8 cellular contexts compared by ENCODE assay signal in the genomic region with DNA sequence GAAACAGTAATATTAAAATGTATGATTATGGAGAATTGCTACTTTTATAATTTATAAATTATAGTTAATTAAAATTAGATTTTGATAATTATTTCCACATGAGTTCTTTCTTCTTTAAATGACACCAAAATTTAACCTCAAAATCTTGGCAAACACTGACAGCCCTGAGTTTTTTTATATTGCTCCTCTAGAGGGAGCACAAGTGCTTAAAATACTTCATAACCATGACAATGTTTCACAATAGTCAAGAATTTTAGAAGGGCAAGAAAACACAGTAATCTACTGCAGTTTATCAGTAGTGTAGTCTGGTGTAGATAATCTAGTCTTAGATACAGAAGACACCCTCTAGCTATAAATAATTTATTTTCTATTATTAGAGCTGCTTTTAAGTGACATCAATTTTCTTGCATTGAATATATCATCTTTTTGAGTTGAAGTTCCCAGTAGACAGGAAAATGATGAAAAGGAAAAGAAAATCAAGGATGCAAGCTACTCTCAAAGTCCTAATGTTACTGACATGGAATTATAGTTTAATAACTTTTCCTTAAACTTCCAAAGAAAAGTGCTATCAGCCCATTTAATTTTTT. TPM values are rescaled to one million over a fixed set of nuclear protein-coding genes. Genes with fewer than 3 reads are reported as not detected.
DNase-seq lines count a peak whose midpoint lies in the region; TF ChIP-seq lines count a peak whose summit lies in the region.

No MANE protein-coding gene starts in this region.

- no peaks in the 10 kb centered on the region for H3K4me1 ChIP-seq in A673 (ENCODE audit: insufficient read depth, low read length, poor library complexity, severe bottlenecking)

- intact Hi-C loops in A673 (cut with micrococcal nuclease; ENCODE audit: unreplicated experiment): loop anchor here (2.0 to 10.0 kb wide), 4 partner anchors 173 to 1005 kb away; no protein-coding TSS in a partner anchor

- TF ChIP-seq CTCF in A673 (conservative IDR thresholded peaks at IDR 0.05; ENCODE audit: low read depth, low read length) (peak; percentile 76), GM12864 (IDR thresholded peaks at IDR 0.05; ENCODE audit: low read depth, low read length, missing control alignments) (peak; percentile 38), VCaP (conservative IDR thresholded peaks at IDR 0.05) (peak; percentile 78), retinal pigment epithelial cell (conservative IDR thresholded peaks at IDR 0.05; ENCODE audit: low read depth, low read length) (peak; percentile 65)

- BruUV-seq in A673 (replicated peaks; lab: Mats Ljungman, UMichigan): no TSS peak

- CTCF ChIA-PET in A673 (lab: Charles Lee): no interaction called here

- no peaks in the 10 kb centered on the region for H3K9me3 ChIP-seq in A673 (ENCODE audit: low read depth, low read length, poor library complexity, severe bottlenecking)

- peak; percentile 64 for DNase-seq in A673 (ENCODE audit: low spot score)
- DNase-seq in GM12864 (ENCODE audit: low read depth): peak; percentile 4
- peak; percentile 31 for DNase-seq in NCI-H1105 (lab: John Stamatoyannopoulos, UW)
- DNase-seq in glomerular endothelial cell (ENCODE audit: extremely low read depth, low read depth, low spot score): peak; percentile 37
- DNase-seq in retinal pigment epithelial cell (ENCODE audit: low read depth): no peak
- DNase-seq in mucosa of gallbladder (ENCODE audit: low spot score): no peak
- no peak for DNase-seq in activated effector memory CD4-positive, alpha-beta T cell treated with anti-CD3 and anti-CD28 coated beads, Interleukin-2, amount 50 U/mL, for 16 hours

- H3K4me3 ChIP-seq in A673 (ENCODE audit: low read depth, low read length, poor library complexity, severe bottlenecking) (no peak overlapping the region), GM12864 (ENCODE audit: low read depth, low read length) (no peak overlapping the region), retinal pigment epithelial cell (ENCODE audit: low read length) (no peak overlapping the region)

- POLR2A ChIA-PET in A673 (lab: Charles Lee; ENCODE audit: low non-redundant PET): no interaction called here

- H3K27ac ChIP-seq in A673 (ENCODE audit: low read depth, low read length, poor library complexity, severe bottlenecking) (no peak overlapping the region), VCaP (no peak overlapping the region)

- H3K36me3 ChIP-seq in A673 (ENCODE audit: insufficient read depth, low read length, poor library complexity, severe bottlenecking): no peaks in the 10 kb centered on the region

- H3K27me3 ChIP-seq in A673 (replicated peaks; ENCODE audit: insufficient read depth, low read depth, low read length, poor library complexity): peaks cover 7% of the 10 kb centered on the region

RNA-seq across cellular contexts. Expression of gene PTGER2, which starts 14.3 kb away (rescaled TPM):
- total RNA-seq in A673 (2021) (not detected in 2 replicates), glomerular endothelial cell (0.92 and 1.9 TPM in 2 replicates), mucosa of gallbladder (3.9 TPM)

RNA-seq across cellular contexts. Expression of gene PTGDR, which starts 32.3 kb away (rescaled TPM):
- total RNA-seq in A673 (2021) (not detected in 2 replicates), glomerular endothelial cell (1.4 TPM in 1 of 2 replicates, not detected in the other), mucosa of gallbladder (2.8 TPM)

Comparison
In these comparisons a context has a peak if more than half of its experiments do, and no peak if none do; other contexts are left out.
1. DNase-seq: peak in A673 (single experiment), GM12864 (single experiment), NCI-H1105 (single experiment) and glomerular endothelial cell (single experiment); none in retinal pigment epithelial cell (single experiment), mucosa of gallbladder (single experiment) and activated effector memory CD4-positive, alpha-beta T cell treated with anti-CD3 and anti-CD28 coated beads, Interleukin-2, amount 50 U/mL, for 16 hours (single experiment).
2. Peak in every context shown above with its lines, with median percentiles within 50 percentile points of each other: CTCF ChIP-seq.